ENCODE assay signal across 14 cellular contexts in the genomic region with DNA sequence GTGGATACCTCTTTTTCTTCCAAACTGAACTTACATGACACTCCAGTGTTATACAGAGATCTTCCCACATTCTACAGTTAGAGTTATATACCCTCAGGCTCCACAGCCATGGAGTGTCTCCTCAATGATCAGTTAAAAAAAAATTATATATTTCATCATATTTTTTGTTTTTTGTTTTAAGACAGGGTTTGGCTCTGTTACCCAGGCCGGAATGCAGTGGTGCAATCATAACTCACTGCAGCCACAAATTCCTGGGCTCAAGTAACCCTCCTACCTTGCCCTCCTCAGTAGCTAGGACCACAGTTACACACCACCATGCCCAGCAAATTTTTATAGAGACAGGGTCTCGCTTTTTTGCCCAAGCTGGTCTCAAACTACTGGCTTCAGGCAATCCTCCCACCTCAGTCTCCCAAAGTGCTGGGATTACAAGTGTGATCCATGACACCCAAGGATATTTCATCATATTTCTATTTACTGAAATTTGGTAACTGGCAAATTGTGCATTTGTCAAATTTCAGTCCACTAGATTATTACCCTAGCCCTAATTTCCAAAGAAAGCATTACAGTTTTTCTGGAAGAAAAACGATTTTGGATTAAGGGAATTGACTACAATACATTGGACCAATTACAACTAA. TPM values are rescaled to one million over a fixed set of nuclear protein-coding genes. Genes with fewer than 3 reads are reported as not detected.
DNase-seq lines count a peak whose midpoint lies in the region; ATAC-seq, FAIRE-seq and TF ChIP-seq lines count a peak whose summit lies in the region.
"Had no signal": no experiment of that assay in that cellular context is flagged by ENCODE, and none has a peak within 500 bp of the region (broad histone marks: within the 10 kb centered on the region; RNA-seq: fewer than 3 reads in every experiment).

No MANE protein-coding gene starts in this region.

- H3K36me3 ChIP-seq in lower lobe of right lung, result peaks cover 25% of the 10 kb centered on the region
- H3K36me3 ChIP-seq in tibial artery, result peaks cover 0 to 14% (median 11%) of the 10 kb centered on the region in 3 donors

- H3K4me1 ChIP-seq in lower lobe of right lung (peaks cover 20% of the 10 kb centered on the region), tibial artery (peaks cover 0 to 64% (median 20%) of the 10 kb centered on the region in 4 donors)

- H3K4me3 ChIP-seq in lower lobe of right lung (no peak overlapping the region), tibial artery (no peak overlapping the region)

- no peak for DNase-seq in activated naive CD4-positive, alpha-beta T cell treated with anti-CD3 and anti-CD28 coated beads, Interleukin-2, amount 50 U/mL, for 16 hours
- DNase-seq in central memory CD8-positive, alpha-beta T cell (ENCODE audit: low spot score in 2 of 2), result no peak
- no peak for DNase-seq in lower lobe of right lung
- peak in 1 of 2 donors; percentile 49 for DNase-seq in tibial artery
- no peak for DNase-seq in frontal cortex (ENCODE audit: low spot score in 2 of 2)
- DNase-seq in NCI-H187 (lab: John Stamatoyannopoulos, UW), result no peak
- DNase-seq in G401 (ENCODE audit: low spot score), result no peak
- DNase-seq: ACHN; activated CD4-positive, alpha-beta T cell treated with anti-CD3 and anti-CD28 coated beads, Interleukin-2, amount 50 U/mL, for 1 hour; activated naive CD4-positive, alpha-beta T cell treated with Interleukin-2 at 50 U/mL for 16 hours; naive B cell; NCI-H748 treated with DMSO at 0.1 percent for 48 hours; stimulated activated naive CD8-positive, alpha-beta T cell treated with anti-CD3 and anti-CD28 coated beads, Interleukin-15, Interleukin-2, amounts not matched to agents 100 U/mL and 50 U/mL, for 24 hours had no signal

- TF ChIP-seq CTCF in lower lobe of right lung (IDR thresholded peaks at IDR 0.05), result no peak
- TF ChIP-seq CTCF in tibial artery (IDR thresholded peaks at IDR 0.05), result no peak

- in situ Hi-C loops in G401 (cut with HindIII; ENCODE audit: low sequenced_read_pairs), result no loop called here

- ATAC-seq in central memory CD8-positive, alpha-beta T cell (replicated peaks; ENCODE audit: extremely low read depth, poor library complexity, severe bottlenecking), result no peak
- peak; percentile 80 to 81 for ATAC-seq in lower lobe of right lung
- ATAC-seq: stimulated activated naive CD8-positive, alpha-beta T cell treated with anti-CD3 and anti-CD28 coated beads, Interleukin-15, Interleukin-2, amounts not matched to agents 100 U/mL and 50 U/mL, for 24 hours had no signal

- no peaks in the 10 kb centered on the region for H3K27me3 Mint-ChIP-seq in activated naive CD4-positive, alpha-beta T cell treated with anti-CD3 and anti-CD28 coated beads, Interleukin-2, amount 50 U/mL, for 24 hours
- no peaks in the 10 kb centered on the region for H3K27me3 Mint-ChIP-seq in central memory CD8-positive, alpha-beta T cell
- H3K27me3 Mint-ChIP-seq: naive B cell had no signal

- H3K27me3 ChIP-seq in lower lobe of right lung (ENCODE audit: low read depth) (no peaks in the 10 kb centered on the region), tibial artery (no peaks in the 10 kb centered on the region)

- H3K4me1 Mint-ChIP-seq in activated naive CD4-positive, alpha-beta T cell treated with anti-CD3 and anti-CD28 coated beads, Interleukin-2, amount 50 U/mL, for 24 hours, result peaks cover 23% of the 10 kb centered on the region
- peaks cover 5% of the 10 kb centered on the region for H3K4me1 Mint-ChIP-seq in central memory CD8-positive, alpha-beta T cell

- peak overlapping the region; percentile 55 for H3K27ac Mint-ChIP-seq in activated naive CD4-positive, alpha-beta T cell treated with anti-CD3 and anti-CD28 coated beads, Interleukin-2, amount 50 U/mL, for 24 hours
- H3K27ac Mint-ChIP-seq in central memory CD8-positive, alpha-beta T cell (ENCODE audit: low read depth), result peak overlapping the region; percentile 15

- H3K4me3 Mint-ChIP-seq in activated naive CD4-positive, alpha-beta T cell treated with anti-CD3 and anti-CD28 coated beads, Interleukin-2, amount 50 U/mL, for 24 hours, result no peak overlapping the region
- no peak overlapping the region for H3K4me3 Mint-ChIP-seq in central memory CD8-positive, alpha-beta T cell
- H3K4me3 Mint-ChIP-seq: naive B cell had no signal

- no peaks in the 10 kb centered on the region for H3K36me3 Mint-ChIP-seq in activated naive CD4-positive, alpha-beta T cell treated with anti-CD3 and anti-CD28 coated beads, Interleukin-2, amount 50 U/mL, for 24 hours
- H3K36me3 Mint-ChIP-seq in central memory CD8-positive, alpha-beta T cell (ENCODE audit: insufficient read depth), result peaks cover 34% of the 10 kb centered on the region

- FAIRE-seq in frontal cortex (lab: Jason Lieb, UNC), result no peak

- no peaks in the 10 kb centered on the region for H3K9me3 Mint-ChIP-seq in activated naive CD4-positive, alpha-beta T cell treated with anti-CD3 and anti-CD28 coated beads, Interleukin-2, amount 50 U/mL, for 24 hours
- H3K9me3 Mint-ChIP-seq in central memory CD8-positive, alpha-beta T cell, result no peaks in the 10 kb centered on the region
- H3K9me3 Mint-ChIP-seq: naive B cell had no signal

- intact Hi-C loops in lower lobe of right lung (cut with DNase I) (no loop called here), tibial artery (cut with DNase I; ENCODE audit: low total_unique reads) (no loop called here)

- H3K27ac ChIP-seq in lower lobe of right lung (peak overlapping the region; percentile 28), tibial artery (peak overlapping the region; percentile 29 to 50)

- no peaks in the 10 kb centered on the region for H3K9me3 ChIP-seq in lower lobe of right lung
- H3K9me3 ChIP-seq in tibial artery, result no peaks in the 10 kb centered on the region

RNA-seq across cellular contexts. Expression of gene SCAI, which starts 18.1 kb away (rescaled TPM):
- total RNA-seq in lower lobe of right lung (22.3 TPM), frontal cortex (50.5 TPM)
- 3.5 and 4.8 TPM in 2 replicates for total RNA-seq in G401 (2014; rRNA removed; shearing (Covaris generic))

RNA-seq across cellular contexts. Expression of gene PPP6C, which starts 28.2 kb away (rescaled TPM):
- 44.7 TPM for total RNA-seq in lower lobe of right lung
- total RNA-seq in frontal cortex, result 19.2 TPM
- total RNA-seq in G401 (2014; rRNA removed; shearing (Covaris generic)), result 32.2 and 58.9 TPM in 2 replicates

RNA-seq across cellular contexts. Expression of gene RABEPK, which starts 38.9 kb away (rescaled TPM):
- total RNA-seq in lower lobe of right lung (12.3 TPM), frontal cortex (25.7 TPM)
- 59.2 and 64.2 TPM in 2 replicates for total RNA-seq in G401 (2014; rRNA removed; shearing (Covaris generic))
